In the genomic region with DNA sequence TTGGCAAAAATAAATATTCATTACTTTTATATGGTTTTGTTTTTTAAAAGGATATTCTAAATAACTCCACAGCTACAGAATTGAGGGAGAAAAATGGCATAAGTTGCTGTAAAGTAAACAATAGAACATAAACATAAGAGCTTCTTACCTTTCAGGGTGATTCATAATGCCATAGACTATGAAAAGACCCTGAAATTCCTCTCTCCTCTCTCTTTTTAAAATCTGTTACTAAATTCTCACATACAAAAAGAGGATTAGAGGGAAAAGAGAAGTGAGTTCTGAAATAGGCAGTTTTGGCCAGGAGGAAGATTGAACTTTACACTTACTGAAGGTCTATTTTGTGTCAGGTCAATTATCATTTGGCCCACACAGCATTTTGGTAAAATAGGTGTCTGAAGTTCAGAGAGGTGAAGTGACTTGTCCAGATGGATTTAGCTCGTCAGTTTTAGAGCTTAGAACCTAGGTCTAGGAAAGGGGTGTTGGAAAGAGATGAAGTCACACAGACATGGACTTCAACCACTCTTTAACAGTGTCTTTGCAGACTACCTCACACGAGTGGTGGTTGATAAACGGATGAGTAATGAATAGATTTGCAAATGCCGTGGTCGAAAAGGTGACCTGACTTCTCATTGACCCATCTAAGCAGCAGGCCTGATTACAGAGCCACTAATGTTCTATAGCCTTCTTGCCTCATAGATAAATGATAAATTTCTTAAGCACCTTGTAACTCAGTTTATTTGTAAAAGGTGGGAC, we compare ENCODE assay signal across 15 cellular contexts.
DNase-seq lines count a peak whose midpoint lies in the region; ATAC-seq, FAIRE-seq and TF ChIP-seq lines count a peak whose summit lies in the region.
"Had no signal": no experiment of that assay in that cellular context is flagged by ENCODE, and none has a peak within 500 bp of the region (broad histone marks: within the 10 kb centered on the region; RNA-seq: fewer than 3 reads in every experiment).

No MANE protein-coding gene starts in this region.

- TF ChIP-seq POLR2A in HepG2 (IDR thresholded peaks at IDR 0.05; ENCODE audit: insufficient read depth in 1 of 2, low read depth in 2 of 2, low read length in 2 of 2) = no peak

- H3K36me3 ChIP-seq in liver (ENCODE audit: control insufficient read depth in 4 of 4, insufficient read depth in 3 of 4, low read depth in 1 of 4, low read length in 3 of 4) (no peaks in the 10 kb centered on the region), HepG2 (replicated peaks in 1 of 2; ENCODE audit: control insufficient read depth in 1 of 2, insufficient read depth in 2 of 2, low read length in 2 of 2) (no peaks in the 10 kb centered on the region)

- TF ChIP-seq RAD21 in liver (IDR thresholded peaks at IDR 0.05) (peak in 1 of 2 donors; percentile 22), HepG2 (CRISPR knock-in tag; IDR thresholded peaks at IDR 0.05) (no peak)

- H2AFZ ChIP-seq in HepG2 (ENCODE audit: low read length) = no peak overlapping the region

- in situ Hi-C loops in HepG2 (cut with HindIII; ENCODE audit: extremely low pct_ligation_motif_present, low pct_unique_long_range_greater_than_20kb) = loop anchor here (5.0 kb wide), 2 partner anchors 110 to 335 kb away; no protein-coding TSS in a partner anchor

- TF ChIP-seq EP300 in HepG2 (IDR thresholded peaks at IDR 0.05; ENCODE audit: low read depth in 2 of 2, low read length in 2 of 2) (no peak), HepG2 (CRISPR knock-in tag; IDR thresholded peaks at IDR 0.05; ENCODE audit: borderline replicate concordance) (no peak)

- TF ChIP-seq CTCF in liver (IDR thresholded peaks at IDR 0.05; ENCODE audit: low read depth, low read length, missing input control) (no peak), HepG2 (CRISPR knock-in tag; IDR thresholded peaks at IDR 0.05) (no peak)

- no peaks in the 10 kb centered on the region for H3K27me3 ChIP-seq in liver (ENCODE audit: control insufficient read depth in 4 of 4, insufficient read depth in 4 of 4, low read length in 3 of 4)
- H3K27me3 ChIP-seq in HepG2 (ENCODE audit: control insufficient read depth in 1 of 2, insufficient read depth in 2 of 2, low read length in 2 of 2) = no peaks in the 10 kb centered on the region

- BruUV-seq in HepG2 (replicated peaks; lab: Mats Ljungman, UMichigan) = no TSS peak

- intact Hi-C loops in HepG2 (cut with micrococcal nuclease; ENCODE audit: unreplicated experiment) = no loop called here

- H3K27ac ChIP-seq in liver (ENCODE audit: low read depth in 1 of 2, low read length in 2 of 2) = peak overlapping the region; percentile 68 to 71
- H3K27ac ChIP-seq in HepG2 (ENCODE audit: extremely low read length, insufficient read depth, low read length) = no peak overlapping the region
- H3K27ac ChIP-seq: A549 had no signal

- ATAC-seq in HepG2 (no peak), HG02759 (IDR thresholded peaks at IDR 0.05; ENCODE audit: unreplicated experiment) (peak; percentile 83), HG03460 (IDR thresholded peaks at IDR 0.05; ENCODE audit: unreplicated experiment) (peak; percentile 83), SK-N-SH treated with all-trans-retinoic acid at 6 μM for 48 hours (no peak)
- ATAC-seq: A549; activated CD8-positive, alpha-beta T cell treated with anti-CD3 and anti-CD28 coated beads, Interleukin-2, amount 10 ng/mL, durations not matched to agents 7 days and 5 days had no signal

- H3K4me1 ChIP-seq in liver (ENCODE audit: control insufficient read depth in 4 of 4, insufficient read depth in 4 of 4, low read length in 3 of 4) = peaks cover 8 to 36% (median 30%) of the 10 kb centered on the region in 4 donors
- peaks cover 8% of the 10 kb centered on the region for H3K4me1 ChIP-seq in HepG2 (ENCODE audit: insufficient read depth, low read length)

- H3K9ac ChIP-seq in liver (ENCODE audit: low read depth in 1 of 2, low read length in 2 of 2) (peak overlapping the region in 1 of 2 donors; percentile 16), HepG2 (ENCODE audit: insufficient read depth, low read depth, low read length) (no peak overlapping the region)

- H4K20me1 ChIP-seq in HepG2 (ENCODE audit: insufficient read depth, low read length) = no peaks in the 10 kb centered on the region

- no peak for DNase-seq in HepG2 (ENCODE audit: low spot score)
- DNase-seq in putamen (ENCODE audit: low spot score) = no peak
- no peak for DNase-seq in SIG-M5 (lab: John Stamatoyannopoulos, UW)
- DNase-seq in NCI-H187 treated with DMSO at 0.1 percent for 48 hours (lab: John Stamatoyannopoulos, UW) = no peak
- DNase-seq: activated CD8-positive, alpha-beta T cell treated with anti-CD3 and anti-CD28 coated beads, Interleukin-2, amount 10 ng/mL, durations not matched to agents 7 days and 5 days; DND-41; Karpas-422; naive B cell; NCI-H510A; SW 1271 had no signal

- CTCF ChIA-PET in HepG2 (lab: Yijun Ruan, JAX; ENCODE audit: low intra/inter-chr PET ratio, low total read pairs) = no interaction called here

- H3K4me3 ChIP-seq in liver (ENCODE audit: low read depth in 1 of 3, low read length in 3 of 3) = no peak overlapping the region
- no peak overlapping the region for H3K4me3 ChIP-seq in HepG2 (replicated peaks in 1 of 3; ENCODE audit: insufficient read depth in 1 of 3, low read depth in 2 of 3, low read length in 3 of 3)
- H3K4me3 ChIP-seq: A549 had no signal

- no peak for FAIRE-seq in HepG2 (lab: Jason Lieb, UNC)
- FAIRE-seq: A549 had no signal

- 29% methylated on average over 5 of the region's 5 CpGs for WGBS in liver
- 27% methylated on average over 5 of the region's 5 CpGs for WGBS in HepG2 (ENCODE audit: low lambda C conversion rate)

- H3K4me2 ChIP-seq in HepG2 (ENCODE audit: low read depth, low read length) = no peak overlapping the region
- H3K4me2 ChIP-seq: A549 had no signal

- H3K9me3 ChIP-seq in liver (ENCODE audit: control insufficient read depth in 4 of 4, low read length in 3 of 4) (no peaks in the 10 kb centered on the region), HepG2 (ENCODE audit: low read length) (no peaks in the 10 kb centered on the region)
- H3K9me3 ChIP-seq: A549 had no signal

- no peaks in the 10 kb centered on the region for H3K79me2 ChIP-seq in HepG2 (ENCODE audit: insufficient read depth, low read length)

- POLR2A ChIA-PET in HepG2 (lab: Yijun Ruan, JAX) = no interaction called here

TF ChIP-seq in liver, 16 proteins besides CTCF, POLR2A, EP300 and RAD21 (continues in another document):
- TF ChIP-seq EGR1 (IDR thresholded peaks at IDR 0.05; ENCODE audit: low read depth in 2 of 2) = no peak
- TF ChIP-seq FOXA1 (IDR thresholded peaks at IDR 0.05) = no peak
- TF ChIP-seq FOXA2 (IDR thresholded peaks at IDR 0.05) = no peak
- TF ChIP-seq YY1 (IDR thresholded peaks at IDR 0.05) = peak; percentile 41
- TF ChIP-seq, protein P1, sequence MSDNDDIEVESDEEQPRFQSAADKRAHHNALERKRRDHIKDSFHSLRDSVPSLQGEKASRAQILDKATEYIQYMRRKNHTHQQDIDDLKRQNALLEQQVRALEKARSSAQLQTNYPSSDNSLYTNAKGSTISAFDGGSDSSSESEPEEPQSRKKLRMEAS (IDR thresholded peaks at IDR 0.05) = no peak

TF ChIP-seq in HepG2, 621 proteins besides CTCF, POLR2A, EP300 and RAD21 (continues in another document):
- TF ChIP-seq SP140L (CRISPR knock-in tag; IDR thresholded peaks at IDR 0.05; ENCODE audit: borderline replicate concordance) (no peak), RARA (CRISPR knock-in tag; IDR thresholded peaks at IDR 0.05) (no peak), ZNF724P (CRISPR knock-in tag; IDR thresholded peaks at IDR 0.05; ENCODE audit: borderline replicate concordance) (no peak), ZNF543 (CRISPR knock-in tag; IDR thresholded peaks at IDR 0.05) (no peak), KLF13 (CRISPR knock-in tag; IDR thresholded peaks at IDR 0.05) (no peak), CC2D1A (CRISPR knock-in tag; IDR thresholded peaks at IDR 0.05) (no peak), GATAD1 (CRISPR knock-in tag; IDR thresholded peaks at IDR 0.05) (no peak), ZC3H4 (CRISPR knock-in tag; IDR thresholded peaks at IDR 0.05; ENCODE audit: borderline replicate concordance) (no peak), MIXL1 (CRISPR knock-in tag; IDR thresholded peaks at IDR 0.05) (no peak), ZFY (CRISPR knock-in tag; IDR thresholded peaks at IDR 0.05) (no peak)

TF ChIP-seq in SK-N-SH treated with all-trans-retinoic acid at 6 μM for 48 hours, 23 proteins besides CTCF, POLR2A, EP300 and RAD21 (continues in another document):
- no peak for TF ChIP-seq ZFP3 (CRISPR knock-in tag; IDR thresholded peaks at IDR 0.05)
- no peak for TF ChIP-seq TOX (CRISPR knock-in tag; IDR thresholded peaks at IDR 0.05; ENCODE audit: borderline replicate concordance)
- no peak for TF ChIP-seq CSDC2 (CRISPR knock-in tag; IDR thresholded peaks at IDR 0.05)
- TF ChIP-seq RARB (CRISPR knock-in tag; IDR thresholded peaks at IDR 0.05) = no peak
- no peak for TF ChIP-seq TCF4 (CRISPR knock-in tag; IDR thresholded peaks at IDR 0.05; ENCODE audit: borderline replicate concordance)
- TF ChIP-seq SNAI2 (CRISPR knock-in tag; IDR thresholded peaks at IDR 0.05) = no peak
- no peak for TF ChIP-seq BACH2 (CRISPR knock-in tag; IDR thresholded peaks at IDR 0.05; ENCODE audit: borderline replicate concordance)
- no peak for TF ChIP-seq ARNTL (CRISPR knock-in tag; IDR thresholded peaks at IDR 0.05; ENCODE audit: borderline replicate concordance, low read depth)
- TF ChIP-seq, protein P2, sequence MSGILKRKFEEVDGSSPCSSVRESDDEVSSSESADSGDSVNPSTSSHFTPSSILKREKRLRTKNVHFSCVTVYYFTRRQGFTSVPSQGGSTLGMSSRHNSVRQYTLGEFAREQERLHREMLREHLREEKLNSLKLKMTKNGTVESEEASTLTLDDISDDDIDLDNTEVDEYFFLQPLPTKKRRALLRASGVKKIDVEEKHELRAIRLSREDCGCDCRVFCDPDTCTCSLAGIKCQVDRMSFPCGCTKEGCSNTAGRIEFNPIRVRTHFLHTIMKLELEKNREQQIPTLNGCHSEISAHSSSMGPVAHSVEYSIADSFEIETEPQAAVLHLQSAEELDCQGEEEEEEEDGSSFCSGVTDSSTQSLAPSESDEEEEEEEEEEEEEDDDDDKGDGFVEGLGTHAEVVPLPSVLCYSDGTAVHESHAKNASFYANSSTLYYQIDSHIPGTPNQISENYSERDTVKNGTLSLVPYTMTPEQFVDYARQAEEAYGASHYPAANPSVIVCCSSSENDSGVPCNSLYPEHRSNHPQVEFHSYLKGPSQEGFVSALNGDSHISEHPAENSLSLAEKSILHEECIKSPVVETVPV (CRISPR knock-in tag; IDR thresholded peaks at IDR 0.05) = no peak
- TF ChIP-seq OSR1 (CRISPR knock-in tag; IDR thresholded peaks at IDR 0.05) = no peak
- TF ChIP-seq ISL1 (CRISPR knock-in tag; IDR thresholded peaks at IDR 0.05) = no peak
- TF ChIP-seq PPARA (CRISPR knock-in tag; IDR thresholded peaks at IDR 0.05; ENCODE audit: borderline replicate concordance) = no peak
- no peak for TF ChIP-seq ZNF8 (CRISPR knock-in tag; IDR thresholded peaks at IDR 0.05)

Comparison
In these comparisons a context has a peak if more than half of its experiments do, and no peak if none do; other contexts are left out.
1. ATAC-seq: peak in HG02759 (single experiment) and HG03460 (single experiment); none in HepG2 (single experiment) and SK-N-SH treated with all-trans-retinoic acid at 6 μM for 48 hours (single experiment).